In genomic region chr1:160768295-160768657, GRCh38 we compare ENCODE assay signal across 1 cellular context.
TF ChIP-seq lines count a peak whose summit lies in the region.

No MANE protein-coding gene starts in this region.

TF ChIP-seq in GM23338, 12 proteins besides CTCF, POLR2A, EP300 and RAD21:
- TF ChIP-seq ZNF462 (CRISPR knock-in tag; IDR thresholded peaks at IDR 0.05) (no peak), JUNB (IDR thresholded peaks at IDR 0.05; ENCODE audit: unreplicated experiment) (no peak), STAT1 (IDR thresholded peaks at IDR 0.05; ENCODE audit: unreplicated experiment) (no peak), CREB1 (CRISPR knock-in tag; IDR thresholded peaks at IDR 0.05; ENCODE audit: low read depth) (no peak), EZH2 (IDR thresholded peaks at IDR 0.05; ENCODE audit: low read depth, unreplicated experiment) (no peak), EZH2phosphoT487 (IDR thresholded peaks at IDR 0.05; ENCODE audit: unreplicated experiment) (no peak), REST (IDR thresholded peaks at IDR 0.05; ENCODE audit: unreplicated experiment) (no peak), POLR2AphosphoS5 (IDR thresholded peaks at IDR 0.05; ENCODE audit: low read depth) (no peak), ZNF331 (CRISPR knock-in tag; IDR thresholded peaks at IDR 0.05; ENCODE audit: low read depth) (no peak), NANOG (IDR thresholded peaks at IDR 0.05; ENCODE audit: borderline replicate concordance) (no peak), ZNF114 (CRISPR knock-in tag; IDR thresholded peaks at IDR 0.05) (no peak)
- TF ChIP-seq, protein P1, sequence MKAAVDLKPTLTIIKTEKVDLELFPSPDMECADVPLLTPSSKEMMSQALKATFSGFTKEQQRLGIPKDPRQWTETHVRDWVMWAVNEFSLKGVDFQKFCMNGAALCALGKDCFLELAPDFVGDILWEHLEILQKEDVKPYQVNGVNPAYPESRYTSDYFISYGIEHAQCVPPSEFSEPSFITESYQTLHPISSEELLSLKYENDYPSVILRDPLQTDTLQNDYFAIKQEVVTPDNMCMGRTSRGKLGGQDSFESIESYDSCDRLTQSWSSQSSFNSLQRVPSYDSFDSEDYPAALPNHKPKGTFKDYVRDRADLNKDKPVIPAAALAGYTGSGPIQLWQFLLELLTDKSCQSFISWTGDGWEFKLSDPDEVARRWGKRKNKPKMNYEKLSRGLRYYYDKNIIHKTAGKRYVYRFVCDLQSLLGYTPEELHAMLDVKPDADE (IDR thresholded peaks at IDR 0.05): no peak
